ENCODE assay signal across 14 cellular contexts in genomic region chr21:34580181-34580700, GRCh38.
DNase-seq lines count a peak whose midpoint lies in the region; TF ChIP-seq lines count a peak whose summit lies in the region.
"Had no signal": no experiment of that assay in that cellular context is flagged by ENCODE, and none has a peak within 500 bp of the region (broad histone marks: within the 10 kb centered on the region; RNA-seq: fewer than 3 reads in every experiment).

No MANE protein-coding gene starts in this region.

- H3K27ac Mint-ChIP-seq in nephron progenitor cell, result peak overlapping the region; percentile 41
- H3K27ac Mint-ChIP-seq: activated CD4-positive, alpha-beta memory T cell treated with anti-CD3 and anti-CD28 coated beads, Interleukin-2, amount 10 ng/mL, durations not matched to agents 7 days and 5 days; GM23338 had no signal

- TF ChIP-seq CTCF in nephron progenitor cell (IDR thresholded peaks at IDR 0.05), result no peak

- DNase-seq in AG20443 (ENCODE audit: low spot score), result peak; percentile 41
- peak; percentile 79 for DNase-seq in NCI-H748 (lab: John Stamatoyannopoulos, UW; ENCODE audit: unreplicated experiment)
- DNase-seq in fibroblast of peridontal ligament (ENCODE audit: extremely low read depth), result peak; percentile 26
- no peak for DNase-seq in nephron progenitor cell
- no peak for DNase-seq in NCI-H82 treated with DMSO at 0.1 percent for 48 hours (lab: John Stamatoyannopoulos, UW; ENCODE audit: unreplicated experiment)
- no peak for DNase-seq in ACHN
- DNase-seq in NCI-H1092 treated with DMSO at 0.1 percent for 48 hours (lab: John Stamatoyannopoulos, UW), result no peak
- DNase-seq in midbrain (lab: John Stamatoyannopoulos, UW), result no peak
- DNase-seq: activated CD4-positive, alpha-beta memory T cell treated with anti-CD3 and anti-CD28 coated beads, Interleukin-2, amount 10 ng/mL, durations not matched to agents 7 days and 5 days; cerebellar nuclear complex; DMS79; kidney glomerular epithelial cell had no signal

- no peak overlapping the region for H3K4me3 Mint-ChIP-seq in nephron progenitor cell
- H3K4me3 Mint-ChIP-seq: activated CD4-positive, alpha-beta memory T cell treated with anti-CD3 and anti-CD28 coated beads, Interleukin-2, amount 10 ng/mL, durations not matched to agents 7 days and 5 days; GM23338; neural crest cell had no signal

- H3K36me3 Mint-ChIP-seq in nephron progenitor cell (ENCODE audit: low read depth), result no peaks in the 10 kb centered on the region

- in situ Hi-C loops in ACHN (cut with HindIII; ENCODE audit: low pct_ligation_motif_present, low pct_unique_long_range_greater_than_20kb, low sequenced_read_pairs), result no loop called here

- H3K27me3 Mint-ChIP-seq in nephron progenitor cell (ENCODE audit: low read depth, poor library complexity), result peaks cover 4% of the 10 kb centered on the region
- H3K27me3 Mint-ChIP-seq: activated CD4-positive, alpha-beta memory T cell treated with anti-CD3 and anti-CD28 coated beads, Interleukin-2, amount 10 ng/mL, durations not matched to agents 7 days and 5 days had no signal

- no peaks in the 10 kb centered on the region for H3K9me3 Mint-ChIP-seq in nephron progenitor cell
- H3K9me3 Mint-ChIP-seq: activated CD4-positive, alpha-beta memory T cell treated with anti-CD3 and anti-CD28 coated beads, Interleukin-2, amount 10 ng/mL, durations not matched to agents 7 days and 5 days; GM23338 had no signal

- H3K4me1 Mint-ChIP-seq in nephron progenitor cell, result peaks cover 16% of the 10 kb centered on the region

Comparison
In these comparisons a context has a peak if more than half of its experiments do, and no peak if none do; other contexts are left out.
1. DNase-seq: peak in AG20443 (single experiment), NCI-H748 (single experiment) and fibroblast of peridontal ligament (single experiment); none in nephron progenitor cell (single experiment), NCI-H82 treated with DMSO at 0.1 percent for 48 hours (single experiment), ACHN (single experiment), NCI-H1092 treated with DMSO at 0.1 percent for 48 hours (single experiment) and midbrain (single experiment).